1 cellular context compared by ENCODE assay signal in genomic region chr16:3348547-3349167, GRCh38.
TF ChIP-seq lines count a peak whose summit lies in the region.

No MANE protein-coding gene starts in this region.

TF ChIP-seq in K562, 482 proteins besides CTCF, POLR2A, EP300 and RAD21 (continued from another document and continues in another):
- peak; percentile 76; the same call in 1 of the 2 replicates for TF ChIP-seq DMBX1 (CRISPR knock-in tag; IDR thresholded peaks at IDR 0.05; ENCODE audit: borderline replicate concordance)
- TF ChIP-seq ZNF518B (CRISPR knock-in tag; IDR thresholded peaks at IDR 0.05): no peak
- no peak for TF ChIP-seq MAFF (IDR thresholded peaks at IDR 0.05; ENCODE audit: low read length)
- TF ChIP-seq ZNF431 (CRISPR knock-in tag; IDR thresholded peaks at IDR 0.05): no peak
- TF ChIP-seq CAMTA2 (CRISPR knock-in tag; conservative IDR thresholded peaks at IDR 0.05): no peak
- no peak for TF ChIP-seq ZNF764 (CRISPR knock-in tag; IDR thresholded peaks at IDR 0.05; ENCODE audit: low read depth)
- TF ChIP-seq GATAD2B (IDR thresholded peaks at IDR 0.05; ENCODE audit: borderline replicate concordance): no peak
- no peak for TF ChIP-seq PREB (CRISPR knock-in tag; IDR thresholded peaks at IDR 0.05)
- TF ChIP-seq MAX (CRISPR knock-in tag; IDR thresholded peaks at IDR 0.05): peak; percentile 42; the same call in 1 of the 2 replicates
- TF ChIP-seq NCOR1 (IDR thresholded peaks at IDR 0.05): peak; percentile 93
- TF ChIP-seq, protein P1, sequence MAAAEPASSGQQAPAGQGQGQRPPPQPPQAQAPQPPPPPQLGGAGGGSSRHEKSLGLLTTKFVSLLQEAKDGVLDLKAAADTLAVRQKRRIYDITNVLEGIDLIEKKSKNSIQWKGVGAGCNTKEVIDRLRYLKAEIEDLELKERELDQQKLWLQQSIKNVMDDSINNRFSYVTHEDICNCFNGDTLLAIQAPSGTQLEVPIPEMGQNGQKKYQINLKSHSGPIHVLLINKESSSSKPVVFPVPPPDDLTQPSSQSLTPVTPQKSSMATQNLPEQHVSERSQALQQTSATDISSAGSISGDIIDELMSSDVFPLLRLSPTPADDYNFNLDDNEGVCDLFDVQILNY (CRISPR knock-in tag; IDR thresholded peaks at IDR 0.05): no peak
- no peak for TF ChIP-seq ZNF75A (CRISPR knock-in tag; IDR thresholded peaks at IDR 0.05)
- TF ChIP-seq JUND (IDR thresholded peaks at IDR 0.05; ENCODE audit: borderline replicate concordance, low read depth, low read length): peak; percentile 76; the same call in 1 of the 2 replicates
- TF ChIP-seq JUND (tag; IDR thresholded peaks at IDR 0.05; ENCODE audit: borderline replicate concordance, low read depth, low read length): peak; percentile 45; the same call in 1 of the 3 replicates
- no peak for TF ChIP-seq RBM14 (IDR thresholded peaks at IDR 0.05; ENCODE audit: borderline replicate concordance, insufficient read depth, low read depth, low read length)
- TF ChIP-seq SNIP1 (IDR thresholded peaks at IDR 0.05; ENCODE audit: low read depth): no peak
- TF ChIP-seq, protein P2, sequence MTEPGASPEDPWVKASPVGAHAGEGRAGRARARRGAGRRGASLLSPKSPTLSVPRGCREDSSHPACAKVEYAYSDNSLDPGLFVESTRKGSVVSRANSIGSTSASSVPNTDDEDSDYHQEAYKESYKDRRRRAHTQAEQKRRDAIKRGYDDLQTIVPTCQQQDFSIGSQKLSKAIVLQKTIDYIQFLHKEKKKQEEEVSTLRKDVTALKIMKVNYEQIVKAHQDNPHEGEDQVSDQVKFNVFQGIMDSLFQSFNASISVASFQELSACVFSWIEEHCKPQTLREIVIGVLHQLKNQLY (CRISPR knock-in tag; conservative IDR thresholded peaks at IDR 0.05): no peak
- no peak for TF ChIP-seq CEBPG (CRISPR knock-in tag; IDR thresholded peaks at IDR 0.05)
- TF ChIP-seq CEBPG (tag; conservative IDR thresholded peaks at IDR 0.05 in 1 of 2, IDR thresholded peaks at IDR 0.05 in 1 of 2): no peak
- TF ChIP-seq PML (IDR thresholded peaks at IDR 0.05; ENCODE audit: low read length): peak; percentile 90
- TF ChIP-seq, protein P3, sequence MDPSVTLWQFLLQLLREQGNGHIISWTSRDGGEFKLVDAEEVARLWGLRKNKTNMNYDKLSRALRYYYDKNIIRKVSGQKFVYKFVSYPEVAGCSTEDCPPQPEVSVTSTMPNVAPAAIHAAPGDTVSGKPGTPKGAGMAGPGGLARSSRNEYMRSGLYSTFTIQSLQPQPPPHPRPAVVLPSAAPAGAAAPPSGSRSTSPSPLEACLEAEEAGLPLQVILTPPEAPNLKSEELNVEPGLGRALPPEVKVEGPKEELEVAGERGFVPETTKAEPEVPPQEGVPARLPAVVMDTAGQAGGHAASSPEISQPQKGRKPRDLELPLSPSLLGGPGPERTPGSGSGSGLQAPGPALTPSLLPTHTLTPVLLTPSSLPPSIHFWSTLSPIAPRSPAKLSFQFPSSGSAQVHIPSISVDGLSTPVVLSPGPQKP (CRISPR knock-in tag; IDR thresholded peaks at IDR 0.05): no peak
- no peak for TF ChIP-seq ZNF140 (CRISPR knock-in tag; IDR thresholded peaks at IDR 0.05)
- no peak for TF ChIP-seq ZKSCAN1 (IDR thresholded peaks at IDR 0.05; ENCODE audit: low read depth, low read length)
- TF ChIP-seq, protein P4, sequence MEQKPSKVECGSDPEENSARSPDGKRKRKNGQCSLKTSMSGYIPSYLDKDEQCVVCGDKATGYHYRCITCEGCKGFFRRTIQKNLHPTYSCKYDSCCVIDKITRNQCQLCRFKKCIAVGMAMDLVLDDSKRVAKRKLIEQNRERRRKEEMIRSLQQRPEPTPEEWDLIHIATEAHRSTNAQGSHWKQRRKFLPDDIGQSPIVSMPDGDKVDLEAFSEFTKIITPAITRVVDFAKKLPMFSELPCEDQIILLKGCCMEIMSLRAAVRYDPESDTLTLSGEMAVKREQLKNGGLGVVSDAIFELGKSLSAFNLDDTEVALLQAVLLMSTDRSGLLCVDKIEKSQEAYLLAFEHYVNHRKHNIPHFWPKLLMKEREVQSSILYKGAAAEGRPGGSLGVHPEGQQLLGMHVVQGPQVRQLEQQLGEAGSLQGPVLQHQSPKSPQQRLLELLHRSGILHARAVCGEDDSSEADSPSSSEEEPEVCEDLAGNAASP (IDR thresholded peaks at IDR 0.05): no peak
- TF ChIP-seq PHB2 (IDR thresholded peaks at IDR 0.05; ENCODE audit: low read depth): peak; percentile 85
- TF ChIP-seq SNRNP70 (optimal IDR thresholded peaks at IDR 0.05; ENCODE audit: low read depth, low read length): no peak
- no peak; the same call in 1 of the 2 replicates for TF ChIP-seq HCFC1 (IDR thresholded peaks at IDR 0.05; ENCODE audit: low read depth, low read length)
- TF ChIP-seq ZNF311 (CRISPR knock-in tag; IDR thresholded peaks at IDR 0.05): no peak
- TF ChIP-seq, protein P5, sequence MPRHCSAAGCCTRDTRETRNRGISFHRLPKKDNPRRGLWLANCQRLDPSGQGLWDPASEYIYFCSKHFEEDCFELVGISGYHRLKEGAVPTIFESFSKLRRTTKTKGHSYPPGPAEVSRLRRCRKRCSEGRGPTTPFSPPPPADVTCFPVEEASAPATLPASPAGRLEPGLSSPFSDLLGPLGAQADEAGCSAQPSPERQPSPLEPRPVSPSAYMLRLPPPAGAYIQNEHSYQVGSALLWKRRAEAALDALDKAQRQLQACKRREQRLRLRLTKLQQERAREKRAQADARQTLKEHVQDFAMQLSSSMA (CRISPR knock-in tag; IDR thresholded peaks at IDR 0.05): no peak
- no peak for TF ChIP-seq CHD4 (IDR thresholded peaks at IDR 0.05; ENCODE audit: insufficient read depth, insufficient replicate concordance, low read depth, low read length, poor library complexity, severe bottlenecking)
- TF ChIP-seq ZNF197 (CRISPR knock-in tag; IDR thresholded peaks at IDR 0.05; ENCODE audit: low read depth): no peak
- TF ChIP-seq CSDE1 (IDR thresholded peaks at IDR 0.05): no peak
- TF ChIP-seq, protein P6, sequence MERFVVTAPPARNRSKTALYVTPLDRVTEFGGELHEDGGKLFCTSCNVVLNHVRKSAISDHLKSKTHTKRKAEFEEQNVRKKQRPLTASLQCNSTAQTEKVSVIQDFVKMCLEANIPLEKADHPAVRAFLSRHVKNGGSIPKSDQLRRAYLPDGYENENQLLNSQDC (CRISPR knock-in tag; IDR thresholded peaks at IDR 0.05): no peak
- TF ChIP-seq EZH2 (IDR thresholded peaks at IDR 0.05; ENCODE audit: borderline replicate concordance, low read depth, low read length): no peak
- TF ChIP-seq NFATC3 (IDR thresholded peaks at IDR 0.05): no peak
- no peak for TF ChIP-seq HDGF (IDR thresholded peaks at IDR 0.05)
- TF ChIP-seq ZNF384 (IDR thresholded peaks at IDR 0.05; ENCODE audit: low read depth, low read length): no peak
- no peak for TF ChIP-seq ELF1 (tag; IDR thresholded peaks at IDR 0.05)
- TF ChIP-seq, protein P7, sequence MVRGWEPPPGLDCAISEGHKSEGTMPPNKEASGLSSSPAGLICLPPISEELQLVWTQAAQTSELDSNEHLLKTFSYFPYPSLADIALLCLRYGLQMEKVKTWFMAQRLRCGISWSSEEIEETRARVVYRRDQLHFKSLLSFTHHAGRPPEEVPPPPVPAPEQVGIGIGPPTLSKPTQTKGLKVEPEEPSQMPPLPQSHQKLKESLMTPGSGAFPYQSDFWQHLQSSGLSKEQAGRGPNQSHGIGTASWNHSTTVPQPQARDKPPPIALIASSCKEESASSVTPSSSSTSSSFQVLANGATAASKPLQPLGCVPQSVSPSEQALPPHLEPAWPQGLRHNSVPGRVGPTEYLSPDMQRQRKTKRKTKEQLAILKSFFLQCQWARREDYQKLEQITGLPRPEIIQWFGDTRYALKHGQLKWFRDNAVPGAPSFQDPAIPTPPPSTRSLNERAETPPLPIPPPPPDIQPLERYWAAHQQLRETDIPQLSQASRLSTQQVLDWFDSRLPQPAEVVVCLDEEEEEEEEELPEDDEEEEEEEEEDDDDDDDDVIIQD (CRISPR knock-in tag; IDR thresholded peaks at IDR 0.05): no peak
- TF ChIP-seq TFAM (CRISPR knock-in tag; conservative IDR thresholded peaks at IDR 0.05): no peak
- no peak for TF ChIP-seq SIN3B (IDR thresholded peaks at IDR 0.05; ENCODE audit: low read depth)
- TF ChIP-seq RBM34 (IDR thresholded peaks at IDR 0.05; ENCODE audit: borderline replicate concordance, insufficient read depth, low read length): no peak
- no peak for TF ChIP-seq RHOXF2B (CRISPR knock-in tag; conservative IDR thresholded peaks at IDR 0.05)
- no peak for TF ChIP-seq ZNF184 (CRISPR knock-in tag; IDR thresholded peaks at IDR 0.05)
- TF ChIP-seq CC2D1A (IDR thresholded peaks at IDR 0.05): peak; percentile 64; the same call in 1 of the 2 replicates
- TF ChIP-seq, protein P8, sequence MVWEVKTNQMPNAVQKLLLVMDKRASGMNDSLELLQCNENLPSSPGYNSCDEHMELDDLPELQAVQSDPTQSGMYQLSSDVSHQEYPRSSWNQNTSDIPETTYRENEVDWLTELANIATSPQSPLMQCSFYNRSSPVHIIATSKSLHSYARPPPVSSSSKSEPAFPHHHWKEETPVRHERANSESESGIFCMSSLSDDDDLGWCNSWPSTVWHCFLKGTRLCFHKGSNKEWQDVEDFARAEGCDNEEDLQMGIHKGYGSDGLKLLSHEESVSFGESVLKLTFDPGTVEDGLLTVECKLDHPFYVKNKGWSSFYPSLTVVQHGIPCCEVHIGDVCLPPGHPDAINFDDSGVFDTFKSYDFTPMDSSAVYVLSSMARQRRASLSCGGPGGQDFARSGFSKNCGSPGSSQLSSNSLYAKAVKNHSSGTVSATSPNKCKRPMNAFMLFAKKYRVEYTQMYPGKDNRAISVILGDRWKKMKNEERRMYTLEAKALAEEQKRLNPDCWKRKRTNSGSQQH (CRISPR knock-in tag; IDR thresholded peaks at IDR 0.05): no peak
- TF ChIP-seq MEF2A (IDR thresholded peaks at IDR 0.05; ENCODE audit: control insufficient read depth, low read depth, low read length): peak; percentile 98
- TF ChIP-seq, protein P9, sequence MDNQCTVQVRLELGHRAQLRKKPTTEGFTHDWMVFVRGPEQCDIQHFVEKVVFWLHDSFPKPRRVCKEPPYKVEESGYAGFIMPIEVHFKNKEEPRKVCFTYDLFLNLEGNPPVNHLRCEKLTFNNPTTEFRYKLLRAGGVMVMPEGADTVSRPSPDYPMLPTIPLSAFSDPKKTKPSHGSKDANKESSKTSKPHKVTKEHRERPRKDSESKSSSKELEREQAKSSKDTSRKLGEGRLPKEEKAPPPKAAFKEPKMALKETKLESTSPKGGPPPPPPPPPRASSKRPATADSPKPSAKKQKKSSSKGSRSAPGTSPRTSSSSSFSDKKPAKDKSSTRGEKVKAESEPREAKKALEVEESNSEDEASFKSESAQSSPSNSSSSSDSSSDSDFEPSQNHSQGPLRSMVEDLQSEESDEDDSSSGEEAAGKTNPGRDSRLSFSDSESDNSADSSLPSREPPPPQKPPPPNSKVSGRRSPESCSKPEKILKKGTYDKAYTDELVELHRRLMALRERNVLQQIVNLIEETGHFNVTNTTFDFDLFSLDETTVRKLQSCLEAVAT (IDR thresholded peaks at IDR 0.05): peak in 1 of 2 experiments; percentile 92; a peak in 2 of 4 replicates
- no peak for TF ChIP-seq ZNF512 (tag; IDR thresholded peaks at IDR 0.05)
- no peak for TF ChIP-seq ZBTB12 (CRISPR knock-in tag; IDR thresholded peaks at IDR 0.05)
- TF ChIP-seq ATF7 (IDR thresholded peaks at IDR 0.05): peak; percentile 80
